16 cellular contexts compared by ENCODE assay signal in the genomic region with DNA sequence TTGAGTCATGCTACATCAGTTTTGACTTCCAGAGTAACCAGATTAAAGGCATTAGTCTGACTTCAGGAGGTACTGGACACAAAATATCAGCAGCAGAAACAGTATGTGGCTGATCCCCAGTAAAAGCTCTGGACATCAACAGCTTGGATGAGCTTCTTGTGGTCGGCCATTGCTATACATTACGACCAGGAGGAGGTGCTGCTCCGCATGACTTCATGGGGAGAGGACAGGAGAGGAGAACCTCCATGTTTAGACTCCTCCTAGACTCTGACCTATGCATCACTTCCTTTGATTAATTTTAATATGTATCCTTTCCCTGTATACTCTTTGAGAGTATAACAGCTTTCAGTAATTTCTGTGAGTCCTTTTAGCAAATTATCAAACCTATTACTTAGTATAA.
A peak's percentile ranks its signal among the peaks of the same experiment; 100 is the strongest.
DNase-seq lines count a peak whose midpoint lies in the region; ATAC-seq and TF ChIP-seq lines count a peak whose summit lies in the region.
"Had no signal": no experiment of that assay in that cellular context is flagged by ENCODE, and none has a peak within 500 bp of the region (broad histone marks: within the 10 kb centered on the region; RNA-seq: fewer than 3 reads in every experiment).

No MANE protein-coding gene starts in this region.

- H2AFZ ChIP-seq in trophoblast cell (ENCODE audit: insufficient read depth, low read length, poor library complexity), result no peak overlapping the region

- intact Hi-C loops in lower lobe of right lung (cut with DNase I), result no loop called here

- no peak overlapping the region for H2BK5ac ChIP-seq in trophoblast cell (ENCODE audit: low read depth, low read length, poor library complexity)

- DNase-seq in foreskin keratinocyte (peak in 1 of 2 donors; percentile 6), SJCRH30 (no peak), lower lobe of right lung (no peak), trophoblast cell (no peak)
- no peak for DNase-seq in T-helper 2 cell treated with Interferon-gamma antibody and Interleukin-4, amounts not matched to agents 5 μg/mL and 100 μg/mL, for 36 hours (ENCODE audit: low spot score)
- DNase-seq: activated naive CD8-positive, alpha-beta T cell treated with anti-CD3 and anti-CD28 coated beads, Interleukin-2, amount 50 U/mL, for 24 hours; NCI-H1105; NCI-H510A; psoas muscle; Right ventricle myocardium superior; stimulated activated CD4-positive, alpha-beta T cell treated with anti-CD3 and anti-CD28 coated beads, Interleukin-2, amount 100 ng/mL, for 24 hours had no signal

- H2BK120ac ChIP-seq in trophoblast cell (ENCODE audit: insufficient read depth, low read length, poor library complexity), result no peak overlapping the region

- TF ChIP-seq CTCF in GM12872 (IDR thresholded peaks at IDR 0.05; ENCODE audit: insufficient read depth, low read depth, low read length) (peak; percentile 42; the same call in 2 of the 3 replicates), foreskin keratinocyte (conservative IDR thresholded peaks at IDR 0.05) (peak; percentile 31), lower lobe of right lung (IDR thresholded peaks at IDR 0.05) (no peak)

- no peak overlapping the region for H4K8ac ChIP-seq in trophoblast cell (ENCODE audit: low read depth, low read length)

- H2AK5ac ChIP-seq in trophoblast cell (ENCODE audit: low read length), result no peak overlapping the region

- H3K4me2 ChIP-seq in trophoblast cell (ENCODE audit: low read length), result no peak overlapping the region

- no peak overlapping the region for H2BK12ac ChIP-seq in trophoblast cell (ENCODE audit: low read length)

- no peaks in the 10 kb centered on the region for H3K36me3 Mint-ChIP-seq in T-helper 2 cell treated with Interferon-gamma antibody and Interleukin-4, amounts not matched to agents 5 μg/mL and 100 μg/mL, for 36 hours (ENCODE audit: low read depth)
- H3K36me3 Mint-ChIP-seq: stimulated activated memory B cell treated with anti-CD40 and anti-IgM and Interleukin-4, amounts not matched to agents 10 μg/mL and 1 μg/mL and 100 μg/mL, for 72 hours had no signal

- H3K4me1 Mint-ChIP-seq in T-helper 2 cell treated with Interferon-gamma antibody and Interleukin-4, amounts not matched to agents 5 μg/mL and 100 μg/mL, for 36 hours (ENCODE audit: low read depth), result no peaks in the 10 kb centered on the region
- H3K4me1 Mint-ChIP-seq: activated naive CD8-positive, alpha-beta T cell treated with anti-CD3 and anti-CD28 coated beads, Interleukin-2, amount 50 U/mL, for 24 hours; B cell; stimulated activated memory B cell treated with anti-CD40 and anti-IgM and Interleukin-4, amounts not matched to agents 10 μg/mL and 1 μg/mL and 100 μg/mL, for 72 hours had no signal

- no peak overlapping the region for H3K4me3 Mint-ChIP-seq in T-helper 2 cell treated with Interferon-gamma antibody and Interleukin-4, amounts not matched to agents 5 μg/mL and 100 μg/mL, for 36 hours
- H3K4me3 Mint-ChIP-seq: activated naive CD8-positive, alpha-beta T cell treated with anti-CD3 and anti-CD28 coated beads, Interleukin-2, amount 50 U/mL, for 24 hours; B cell; stimulated activated memory B cell treated with anti-CD40 and anti-IgM and Interleukin-4, amounts not matched to agents 10 μg/mL and 1 μg/mL and 100 μg/mL, for 72 hours had no signal

- no peaks in the 10 kb centered on the region for H3K79me1 ChIP-seq in trophoblast cell (ENCODE audit: low read length)

- H4K12ac ChIP-seq in trophoblast cell (ENCODE audit: low read depth, low read length), result no peak overlapping the region

- H3K9me3 ChIP-seq in SJCRH30 (replicated peaks) (no peaks in the 10 kb centered on the region), lower lobe of right lung (no peaks in the 10 kb centered on the region), trophoblast cell (ENCODE audit: insufficient read depth, low read depth, low read length) (no peaks in the 10 kb centered on the region)
- H3K9me3 ChIP-seq: psoas muscle had no signal

- H3K9ac ChIP-seq in trophoblast cell (ENCODE audit: low read length), result no peak overlapping the region

- H3K27ac ChIP-seq in foreskin keratinocyte, result no peak overlapping the region
- H3K27ac ChIP-seq in SJCRH30, result no peak overlapping the region
- no peak overlapping the region for H3K27ac ChIP-seq in lower lobe of right lung
- no peak overlapping the region for H3K27ac ChIP-seq in trophoblast cell (ENCODE audit: low read depth, low read length)
- H3K27ac ChIP-seq: psoas muscle had no signal

- no peak overlapping the region for H4K91ac ChIP-seq in trophoblast cell (ENCODE audit: low read depth, low read length)

- H3K4ac ChIP-seq in trophoblast cell (ENCODE audit: low read depth, low read length), result no peak overlapping the region

- no peak overlapping the region for H3K27ac Mint-ChIP-seq in T-helper 2 cell treated with Interferon-gamma antibody and Interleukin-4, amounts not matched to agents 5 μg/mL and 100 μg/mL, for 36 hours
- H3K27ac Mint-ChIP-seq: activated naive CD8-positive, alpha-beta T cell treated with anti-CD3 and anti-CD28 coated beads, Interleukin-2, amount 50 U/mL, for 24 hours; B cell; stimulated activated memory B cell treated with anti-CD40 and anti-IgM and Interleukin-4, amounts not matched to agents 10 μg/mL and 1 μg/mL and 100 μg/mL, for 72 hours had no signal

- peaks cover 7% of the 10 kb centered on the region for H3K4me1 ChIP-seq in foreskin keratinocyte
- no peaks in the 10 kb centered on the region for H3K4me1 ChIP-seq in SJCRH30
- H3K4me1 ChIP-seq in lower lobe of right lung, result no peaks in the 10 kb centered on the region
- no peaks in the 10 kb centered on the region for H3K4me1 ChIP-seq in trophoblast cell (ENCODE audit: control insufficient read depth in 1 of 2, insufficient read depth in 2 of 2, low read length in 2 of 2)
- H3K4me1 ChIP-seq: psoas muscle had no signal

- no peaks in the 10 kb centered on the region for H3K9me3 Mint-ChIP-seq in T-helper 2 cell treated with Interferon-gamma antibody and Interleukin-4, amounts not matched to agents 5 μg/mL and 100 μg/mL, for 36 hours
- H3K9me3 Mint-ChIP-seq: activated naive CD8-positive, alpha-beta T cell treated with anti-CD3 and anti-CD28 coated beads, Interleukin-2, amount 50 U/mL, for 24 hours had no signal

- no CpG with 5 or more reads among the region's 3 CpGs for WGBS in trophoblast cell (ENCODE audit: extremely low coverage, insufficient coverage, insufficient read length)

- H3K27me3 ChIP-seq in foreskin keratinocyte, result no peaks in the 10 kb centered on the region
- no peaks in the 10 kb centered on the region for H3K27me3 ChIP-seq in SJCRH30
- no peaks in the 10 kb centered on the region for H3K27me3 ChIP-seq in lower lobe of right lung (ENCODE audit: low read depth)
- H3K27me3 ChIP-seq in trophoblast cell (ENCODE audit: insufficient read depth, low read length), result no peaks in the 10 kb centered on the region

- ATAC-seq in GM21619 (IDR thresholded peaks at IDR 0.05; ENCODE audit: unreplicated experiment) (peak; percentile 61), HG03432 (IDR thresholded peaks at IDR 0.05; ENCODE audit: unreplicated experiment) (peak; percentile 45), foreskin keratinocyte (no peak), lower lobe of right lung (no peak)
- ATAC-seq: activated naive CD8-positive, alpha-beta T cell treated with anti-CD3 and anti-CD28 coated beads, Interleukin-2, amount 50 U/mL, for 24 hours; psoas muscle; stimulated activated memory B cell treated with anti-CD40 and anti-IgM and Interleukin-4, amounts not matched to agents 10 μg/mL and 1 μg/mL and 100 μg/mL, for 72 hours had no signal

- no peak overlapping the region for H3K4me3 ChIP-seq in SJCRH30
- H3K4me3 ChIP-seq in lower lobe of right lung, result no peak overlapping the region
- no peak overlapping the region for H3K4me3 ChIP-seq in trophoblast cell (ENCODE audit: low read depth, low read length)
- H3K4me3 ChIP-seq: psoas muscle had no signal

- no peaks in the 10 kb centered on the region for H3K27me3 Mint-ChIP-seq in T-helper 2 cell treated with Interferon-gamma antibody and Interleukin-4, amounts not matched to agents 5 μg/mL and 100 μg/mL, for 36 hours (ENCODE audit: low read depth)
- H3K27me3 Mint-ChIP-seq: activated naive CD8-positive, alpha-beta T cell treated with anti-CD3 and anti-CD28 coated beads, Interleukin-2, amount 50 U/mL, for 24 hours; B cell; stimulated activated memory B cell treated with anti-CD40 and anti-IgM and Interleukin-4, amounts not matched to agents 10 μg/mL and 1 μg/mL and 100 μg/mL, for 72 hours had no signal

- H3K36me3 ChIP-seq in SJCRH30, result no peaks in the 10 kb centered on the region
- no peaks in the 10 kb centered on the region for H3K36me3 ChIP-seq in lower lobe of right lung
- no peaks in the 10 kb centered on the region for H3K36me3 ChIP-seq in trophoblast cell (ENCODE audit: control insufficient read depth in 1 of 2, insufficient read depth in 2 of 2, low read length in 2 of 2)

- no peaks in the 10 kb centered on the region for H3K79me2 ChIP-seq in trophoblast cell (ENCODE audit: control insufficient read depth, insufficient read depth, low read length, poor library complexity)

- no peak overlapping the region for H3K23ac ChIP-seq in trophoblast cell (ENCODE audit: low read length)

- H3K14ac ChIP-seq in trophoblast cell (ENCODE audit: low read length), result no peak overlapping the region

- no peak overlapping the region for H3K18ac ChIP-seq in trophoblast cell (ENCODE audit: low read length)

Comparison
In these comparisons a context has a peak if more than half of its experiments do, and no peak if none do; other contexts are left out.
1. ATAC-seq: peak in GM21619 (single experiment) and HG03432 (single experiment); none in foreskin keratinocyte (single experiment) and lower lobe of right lung (0 of 2).